8 cellular contexts compared by ENCODE assay signal in the genomic region with DNA sequence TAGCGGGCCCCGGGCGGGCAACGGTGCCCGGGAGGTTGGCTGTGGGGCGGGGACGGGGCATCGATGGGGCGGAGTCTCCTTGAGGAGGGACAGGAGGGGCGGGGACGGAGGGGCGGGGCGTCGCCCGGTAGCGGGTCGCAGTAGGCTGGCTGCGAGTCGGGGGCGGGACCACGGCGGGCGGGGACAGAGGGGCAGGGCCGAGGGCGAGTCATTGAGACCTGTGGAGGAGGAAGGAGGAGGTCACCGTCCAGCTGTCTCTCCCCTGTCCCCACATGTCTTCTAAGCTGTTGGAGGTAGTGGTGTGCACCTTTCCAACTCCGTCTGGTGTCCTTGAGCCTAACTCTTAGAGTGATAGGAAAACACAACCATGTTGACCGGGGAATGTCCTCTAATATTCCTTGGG. TPM values are rescaled to one million over a fixed set of nuclear protein-coding genes. Genes with fewer than 3 reads are reported as not detected.
DNase-seq lines count a peak whose midpoint lies in the region; ATAC-seq and TF ChIP-seq lines count a peak whose summit lies in the region.

Gene CRAT (minus strand): TSS at position 54 of the 403 bp plus-strand sequence. CDS start 284 bp downstream, outside the sequence.

- TF ChIP-seq CTCF in psoas muscle (IDR thresholded peaks at IDR 0.05): no peak

- WGBS in psoas muscle, 3 donors: 0 to 1% (median 1%) methylated on average over 2 to 28 of the region's 28 CpGs

- DNase-seq in NCI-H187 treated with DMSO at 0.1 percent for 48 hours (lab: John Stamatoyannopoulos, UW) (peak; percentile 24), anterior cingulate cortex (lab: John Stamatoyannopoulos, UW) (peak; percentile 47 to 99 (median 94)), left ventricle myocardium superior (peak; percentile 98), psoas muscle (peak; percentile 98 to 99), ureter (ENCODE audit: low spot score) (peak; percentile 98)

- H3K9me3 ChIP-seq in psoas muscle: no peaks in the 10 kb centered on the region

- H3K4me1 ChIP-seq in psoas muscle: peaks cover 58% of the 10 kb centered on the region

- H3K27me3 ChIP-seq in psoas muscle (ENCODE audit: insufficient read depth in 3 of 3, low read length in 2 of 3): no peaks in the 10 kb centered on the region

- ATAC-seq in GM18498 (IDR thresholded peaks at IDR 0.05; ENCODE audit: unreplicated experiment) (peak; percentile 69), HG02885 (IDR thresholded peaks at IDR 0.05; ENCODE audit: poor library complexity, unreplicated experiment) (peak; percentile 77), left ventricle myocardium superior (peak; percentile 91), psoas muscle (peak; percentile 83 to 86 (median 86))

- peaks cover 0 to 20% of the 10 kb centered on the region in 2 donors for H3K36me3 ChIP-seq in psoas muscle (ENCODE audit: insufficient read depth in 1 of 2, low read depth in 1 of 2)

- peak within 1 kb of the TSS; percentile 87 for H3K27ac ChIP-seq in psoas muscle

- peak within 1 kb of the TSS; percentile 83 for H3K4me3 ChIP-seq in psoas muscle

- intact Hi-C loops in T-helper 2 cell treated with Interferon-gamma antibody and Interleukin-4, amounts not matched to agents 100 ng/mL and 5 ng/mL, for 36 hours (cut with micrococcal nuclease): loop anchor here (1.0 to 10.0 kb wide), 7 partner anchors 29 to 1716 kb away; partner anchors contain the start of genes COQ4, DOLK, DOLPP1 and KYAT1
- intact Hi-C loops in left ventricle myocardium superior (cut with micrococcal nuclease): no loop called here
- intact Hi-C loops in psoas muscle (cut with DNase I): no loop called here

RNA-seq across cellular contexts. Expression of gene CRAT, which starts in this region (rescaled TPM):
- total RNA-seq in T-helper 2 cell treated with Interferon-gamma antibody and Interleukin-4, amounts not matched to agents 100 ng/mL and 5 ng/mL, for 36 hours: 13.6 and 14.0 TPM in 2 replicates
- total RNA-seq in left ventricle myocardium superior (94.6 TPM), psoas muscle (100 to 1,000 TPM; 123 to 229 (median 164) TPM), ureter (42.1 TPM)
- 100 to 1,000 TPM in 2 of 3 donors, 10 to 100 TPM in 1; 88.7 to 106 (median 100) TPM for polyA plus RNA-seq in psoas muscle

Comparison
In these comparisons a context has a peak if more than half of its experiments do, and no peak if none do; other contexts are left out.
1. Peak in every context shown above with its lines: DNase-seq, ATAC-seq, H3K4me3 ChIP-seq and H3K27ac ChIP-seq.
2. DNase-seq: peak in every context shown above with its lines; median percentile 98 in psoas muscle; 98 in left ventricle myocardium superior; 98 in ureter; 94 in anterior cingulate cortex; 24 in NCI-H187 treated with DMSO at 0.1 percent for 48 hours.